8 cellular contexts compared by ENCODE assay signal in the genomic region with DNA sequence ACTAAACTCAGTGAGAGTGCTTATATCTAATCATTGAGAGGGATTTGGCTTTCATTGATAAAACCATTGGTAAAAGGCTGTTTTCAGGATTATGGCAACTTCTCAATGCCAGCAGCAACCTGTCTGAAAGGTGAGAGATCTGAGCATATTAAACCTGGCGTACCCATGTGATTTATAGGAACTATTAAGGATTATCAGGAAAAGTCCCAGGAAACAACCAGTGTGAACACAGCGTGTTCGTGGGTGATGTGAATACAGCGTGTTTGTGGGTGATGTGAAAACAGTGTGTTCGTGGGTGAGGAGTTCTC.
DNase-seq lines count a peak whose midpoint lies in the region; ATAC-seq, FAIRE-seq and TF ChIP-seq lines count a peak whose summit lies in the region.

No MANE protein-coding gene starts in this region.

- H3K27ac ChIP-seq in Karpas-422 (ENCODE audit: low read length) (no peak overlapping the region), endothelial cell of umbilical vein (ENCODE audit: insufficient read depth, low read depth, low read length) (no peak overlapping the region), gastrocnemius medialis (peak overlapping the region in 1 of 4 donors; percentile 66)

- H3K36me3 ChIP-seq in Karpas-422 (ENCODE audit: insufficient read depth, low read length): no peaks in the 10 kb centered on the region
- no peaks in the 10 kb centered on the region for H3K36me3 ChIP-seq in endothelial cell of umbilical vein (ENCODE audit: control insufficient read depth in 2 of 2, extremely low read depth in 1 of 2, insufficient read depth in 2 of 2, low read length in 2 of 2)
- no peaks in the 10 kb centered on the region for H3K36me3 ChIP-seq in gastrocnemius medialis

- H3K27me3 ChIP-seq in Karpas-422 (ENCODE audit: low read length) (no peaks in the 10 kb centered on the region), endothelial cell of umbilical vein (ENCODE audit: control insufficient read depth in 2 of 2, insufficient read depth in 2 of 2, low read length in 2 of 2) (no peaks in the 10 kb centered on the region), gastrocnemius medialis (no peaks in the 10 kb centered on the region)

- peak overlapping the region; percentile 75 for H3K4me2 ChIP-seq in Karpas-422 (ENCODE audit: low read depth, low read length, poor library complexity, severe bottlenecking)
- peak overlapping the region; percentile 88 for H3K4me2 ChIP-seq in endothelial cell of umbilical vein (ENCODE audit: insufficient read depth, low read length)

- H3K4me1 ChIP-seq in Karpas-422 (ENCODE audit: low read length) (peaks cover 32% of the 10 kb centered on the region), endothelial cell of umbilical vein (ENCODE audit: control insufficient read depth, extremely low read depth, insufficient read depth, low read length) (peaks cover 12% of the 10 kb centered on the region), gastrocnemius medialis (peaks cover 9 to 14% of the 10 kb centered on the region in 2 donors)

- H3K4me3 ChIP-seq in Karpas-422 (ENCODE audit: low read length) (peak overlapping the region; percentile 66), endothelial cell of umbilical vein (replicated peaks in 1 of 3; ENCODE audit: insufficient read depth in 1 of 3, low read depth in 1 of 3, low read length in 3 of 3) (peak overlapping the region in 2 of 3 experiments; percentile 56 to 92), gastrocnemius medialis (peak overlapping the region; percentile 51 to 72 (median 65))

- in situ Hi-C loops in gastrocnemius medialis (cut with MboI; ENCODE audit: low sequenced_read_pairs in 4 of 4): loop anchor here (5.0 to 25.0 kb wide), 7 partner anchors 100 to 458 kb away; no protein-coding TSS in a partner anchor

- FAIRE-seq in endothelial cell of umbilical vein (lab: Jason Lieb, UNC): no peak

- no peaks in the 10 kb centered on the region for H3K9me2 ChIP-seq in Karpas-422 (replicated peaks; ENCODE audit: insufficient read depth, low read length)

- H3K9me3 ChIP-seq in Karpas-422 (ENCODE audit: low read length): no peaks in the 10 kb centered on the region
- no peaks in the 10 kb centered on the region for H3K9me3 ChIP-seq in endothelial cell of umbilical vein (replicated peaks; ENCODE audit: control insufficient read depth, insufficient read depth, low read length)
- H3K9me3 ChIP-seq in gastrocnemius medialis: no peaks in the 10 kb centered on the region

- no peaks in the 10 kb centered on the region for H4K20me1 ChIP-seq in Karpas-422 (ENCODE audit: insufficient read depth, low read depth, low read length)
- H4K20me1 ChIP-seq in endothelial cell of umbilical vein (replicated peaks; ENCODE audit: control insufficient read depth, extremely low read depth, insufficient read depth, low read length): no peaks in the 10 kb centered on the region

- intact Hi-C loops in endothelial cell of umbilical vein (cut with micrococcal nuclease) (loop anchor here (1.0 to 10.0 kb wide), 3 partner anchors 148 to 387 kb away; partner anchors contain the start of gene CUL1), gastrocnemius medialis (cut with DNase I; ENCODE audit: low total_unique reads) (loop anchor here (2.0 to 5.0 kb wide), 5 partner anchors 22 to 458 kb away; partner anchors contain the start of genes CUL1 and EZH2)

- peak overlapping the region; percentile 53 for H3K9ac ChIP-seq in Karpas-422 (ENCODE audit: low read length)
- no peak overlapping the region for H3K9ac ChIP-seq in endothelial cell of umbilical vein (replicated peaks; ENCODE audit: extremely low read depth, insufficient read depth, low read length)

- POLR2A ChIA-PET in endothelial cell of umbilical vein (lab: Charles Lee): no interaction called here

- BruUV-seq in endothelial cell of umbilical vein (replicated peaks; lab: Mats Ljungman, UMichigan): no TSS peak

- H2AFZ ChIP-seq in Karpas-422 (ENCODE audit: low read length) (peak overlapping the region; percentile 60; the same call in 1 of the 2 replicates), endothelial cell of umbilical vein (ENCODE audit: low read depth, low read length) (peak overlapping the region; percentile 6)

- TF ChIP-seq POLR2A in endothelial cell of umbilical vein (IDR thresholded peaks at IDR 0.05; ENCODE audit: low read depth, low read length) (no peak), gastrocnemius medialis (IDR thresholded peaks at IDR 0.05) (no peak)

- H3K79me2 ChIP-seq in Karpas-422 (ENCODE audit: low read length) (no peaks in the 10 kb centered on the region), endothelial cell of umbilical vein (ENCODE audit: control insufficient read depth, insufficient read depth, low read length) (no peaks in the 10 kb centered on the region)

- DNase-seq in Karpas-422 (peak; percentile 51), endothelial cell of umbilical vein (ENCODE audit: low read depth, low spot score) (no peak), gastrocnemius medialis (no peak), hippocampal formation (lab: John Stamatoyannopoulos, UW) (no peak), AG20443 (ENCODE audit: low spot score) (no peak)

- ATAC-seq in GM19397 (IDR thresholded peaks at IDR 0.05; ENCODE audit: unreplicated experiment): peak; percentile 9
- ATAC-seq in gastrocnemius medialis: no peak
- ATAC-seq in HG02840 (IDR thresholded peaks at IDR 0.05; ENCODE audit: low FRiP score, unreplicated experiment): no peak
- no peak for ATAC-seq in GM19324 (IDR thresholded peaks at IDR 0.05; ENCODE audit: low FRiP score, unreplicated experiment)

- dilution Hi-C loops in endothelial cell of umbilical vein (cut with MboI; ENCODE audit: extremely low pct_ligation_motif_present, low sequenced_read_pairs): no loop called here

- CTCF ChIA-PET in endothelial cell of umbilical vein (lab: Charles Lee): interaction anchor here (0.7 to 3.9 kb wide), 14 partner anchors 12 to 464 kb away, joined by 3 to 37 read pairs (median 4); partner anchors contain the start of gene CUL1

- TF ChIP-seq CTCF in endothelial cell of umbilical vein (IDR thresholded peaks at IDR 0.05; ENCODE audit: extremely low read depth in 1 of 2, insufficient read depth in 1 of 2, low read depth in 1 of 2, low read length in 2 of 2): no peak
- no peak for TF ChIP-seq CTCF in gastrocnemius medialis (IDR thresholded peaks at IDR 0.05 in 4 of 5, conservative IDR thresholded peaks at IDR 0.05 in 1 of 5)

- H3K9me1 ChIP-seq in endothelial cell of umbilical vein (replicated peaks; ENCODE audit: control insufficient read depth, extremely low read depth, insufficient read depth, low read length): no peaks in the 10 kb centered on the region

TF ChIP-seq in endothelial cell of umbilical vein, 7 proteins besides CTCF, POLR2A, EP300 and RAD21:
- TF ChIP-seq GATA2 (IDR thresholded peaks at IDR 0.05; ENCODE audit: insufficient read depth, insufficient read length, low read depth, low read length): no peak
- TF ChIP-seq MYC (IDR thresholded peaks at IDR 0.05; ENCODE audit: low read depth, low read length): no peak
- TF ChIP-seq POLR2AphosphoS5 (IDR thresholded peaks at IDR 0.05; ENCODE audit: insufficient read depth, low read depth, low read length): no peak
- TF ChIP-seq, protein P1, sequence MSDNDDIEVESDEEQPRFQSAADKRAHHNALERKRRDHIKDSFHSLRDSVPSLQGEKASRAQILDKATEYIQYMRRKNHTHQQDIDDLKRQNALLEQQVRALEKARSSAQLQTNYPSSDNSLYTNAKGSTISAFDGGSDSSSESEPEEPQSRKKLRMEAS (IDR thresholded peaks at IDR 0.05; ENCODE audit: insufficient read depth, insufficient read length): no peak
- TF ChIP-seq EZH2 (IDR thresholded peaks at IDR 0.05; ENCODE audit: borderline replicate concordance, low read depth, low read length, severe bottlenecking): no peak
- no peak for TF ChIP-seq FOS (IDR thresholded peaks at IDR 0.05; ENCODE audit: borderline replicate concordance, insufficient read depth, low read length)
- no peak for TF ChIP-seq JUN (IDR thresholded peaks at IDR 0.05; ENCODE audit: borderline replicate concordance, insufficient read depth, insufficient read length, low read depth)
